In the genomic region with DNA sequence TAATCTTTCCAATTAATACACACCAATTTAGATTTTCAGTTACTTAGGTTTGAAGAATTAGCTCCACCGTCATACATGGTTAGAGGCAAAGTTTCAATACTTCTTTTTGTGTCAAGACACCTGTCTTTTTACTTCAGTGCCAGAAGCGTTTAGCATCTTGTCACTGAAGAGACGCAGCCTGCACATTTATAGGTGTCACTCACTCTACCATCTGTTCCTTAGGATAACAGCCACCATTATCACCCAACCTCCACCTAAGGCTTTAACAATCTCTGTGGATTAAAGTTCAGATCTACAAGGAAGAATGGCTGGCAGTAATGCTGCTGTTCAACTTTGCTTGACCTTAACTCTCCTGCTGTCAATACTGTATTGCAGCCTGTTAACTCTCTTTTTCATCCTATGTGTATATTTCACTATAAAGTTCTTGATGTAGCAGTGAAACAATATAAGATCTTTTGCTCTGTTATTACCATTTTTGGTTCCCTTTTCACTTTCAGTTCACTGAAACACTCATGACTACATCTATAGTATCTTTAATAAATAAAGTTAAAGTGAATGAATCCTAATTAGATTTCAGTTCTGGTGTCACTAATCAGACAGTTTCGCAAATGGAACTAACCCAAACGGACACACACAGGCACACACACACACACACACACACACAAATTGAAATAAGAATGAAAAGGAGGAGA, we compare ENCODE assay signal across 16 cellular contexts.
DNase-seq lines count a peak whose midpoint lies in the region; ATAC-seq and TF ChIP-seq lines count a peak whose summit lies in the region.
"Had no signal": no experiment of that assay in that cellular context is flagged by ENCODE, and none has a peak within 500 bp of the region (broad histone marks: within the 10 kb centered on the region; RNA-seq: fewer than 3 reads in every experiment).

No MANE protein-coding gene starts in this region.

- peak; percentile 94 for DNase-seq in NCI-H69 (lab: John Stamatoyannopoulos, UW)
- no peak for DNase-seq in stimulated activated naive B cell treated with anti-CD40 and anti-IgM and Interleukin-4, amounts not matched to agents 10 μg/mL and 1 μg/mL and 100 μg/mL, for 72 hours
- no peak for DNase-seq in central memory CD4-positive, alpha-beta T cell
- DNase-seq in neural progenitor cell (ENCODE audit: low spot score): no peak
- DNase-seq: activated CD4-positive, alpha-beta T cell treated with anti-CD3 and anti-CD28 coated beads, Interleukin-2, amount 50 U/mL, for 48 hours; activated naive CD4-positive, alpha-beta T cell treated with Interleukin-2 at 50 U/mL for 16 hours; caudate nucleus; erythroblast; GOT3; stimulated activated CD4-positive, alpha-beta T cell treated with anti-CD3 and anti-CD28 coated beads, Interleukin-4, amount 100 ng/mL, for 1 hour; stomach had no signal

- H3K36me3 ChIP-seq in neural progenitor cell: no peaks in the 10 kb centered on the region
- H3K36me3 ChIP-seq: SJSA1, stomach had no signal

- ATAC-seq in GM19438 (IDR thresholded peaks at IDR 0.05; ENCODE audit: low read depth, unreplicated experiment): peak; percentile 62
- peak; percentile 52 for ATAC-seq in HG02943 (IDR thresholded peaks at IDR 0.05; ENCODE audit: low read depth, unreplicated experiment)
- ATAC-seq in stimulated activated naive B cell treated with anti-CD40 and anti-IgM and Interleukin-4, amounts not matched to agents 10 μg/mL and 1 μg/mL and 100 μg/mL, for 72 hours (replicated peaks): peak; percentile 80 to 84
- no peak for ATAC-seq in GM18861 (IDR thresholded peaks at IDR 0.05; ENCODE audit: unreplicated experiment)

- H3K9me3 ChIP-seq in neural progenitor cell (ENCODE audit: low read depth): no peaks in the 10 kb centered on the region
- H3K9me3 ChIP-seq: SJSA1, stomach had no signal

- H3K4me3 ChIP-seq in neural progenitor cell: no peak overlapping the region
- H3K4me3 ChIP-seq: SJSA1, stomach had no signal

- H3K4me1 ChIP-seq in neural progenitor cell: no peaks in the 10 kb centered on the region
- H3K4me1 ChIP-seq: SJSA1, stomach had no signal

- H3K4me1 Mint-ChIP-seq in stimulated activated naive B cell treated with anti-CD40 and anti-IgM and Interleukin-4, amounts not matched to agents 10 μg/mL and 1 μg/mL and 100 μg/mL, for 72 hours: peaks cover 9 to 20% of the 10 kb centered on the region in 2 donors
- peaks cover 4% of the 10 kb centered on the region for H3K4me1 Mint-ChIP-seq in neural progenitor cell

- H3K79me2 ChIP-seq in neural progenitor cell (ENCODE audit: low read depth): no peaks in the 10 kb centered on the region

- H3F3A ChIP-seq in neural progenitor cell (ENCODE audit: low read depth): no peaks in the 10 kb centered on the region

- no peaks in the 10 kb centered on the region for H3K36me3 Mint-ChIP-seq in stimulated activated naive B cell treated with anti-CD40 and anti-IgM and Interleukin-4, amounts not matched to agents 10 μg/mL and 1 μg/mL and 100 μg/mL, for 72 hours
- peaks cover 2% of the 10 kb centered on the region for H3K36me3 Mint-ChIP-seq in neural progenitor cell

- no peaks in the 10 kb centered on the region for H4K20me1 ChIP-seq in neural progenitor cell (ENCODE audit: low read depth)

- no peaks in the 10 kb centered on the region for H3K27me3 Mint-ChIP-seq in stimulated activated naive B cell treated with anti-CD40 and anti-IgM and Interleukin-4, amounts not matched to agents 10 μg/mL and 1 μg/mL and 100 μg/mL, for 72 hours
- peaks cover 2% of the 10 kb centered on the region for H3K27me3 Mint-ChIP-seq in neural progenitor cell (ENCODE audit: insufficient read depth, low read depth)
- H3K27me3 Mint-ChIP-seq: progenitor cell of endocrine pancreas had no signal

- H3K27ac Mint-ChIP-seq in stimulated activated naive B cell treated with anti-CD40 and anti-IgM and Interleukin-4, amounts not matched to agents 10 μg/mL and 1 μg/mL and 100 μg/mL, for 72 hours: peak overlapping the region; percentile 83
- no peak overlapping the region for H3K27ac Mint-ChIP-seq in neural progenitor cell
- H3K27ac Mint-ChIP-seq: progenitor cell of endocrine pancreas had no signal

- H3K9me3 Mint-ChIP-seq in stimulated activated naive B cell treated with anti-CD40 and anti-IgM and Interleukin-4, amounts not matched to agents 10 μg/mL and 1 μg/mL and 100 μg/mL, for 72 hours: no peaks in the 10 kb centered on the region
- no peaks in the 10 kb centered on the region for H3K9me3 Mint-ChIP-seq in neural progenitor cell

- peak overlapping the region; percentile 71 to 73 for H3K4me3 Mint-ChIP-seq in stimulated activated naive B cell treated with anti-CD40 and anti-IgM and Interleukin-4, amounts not matched to agents 10 μg/mL and 1 μg/mL and 100 μg/mL, for 72 hours
- H3K4me3 Mint-ChIP-seq in neural progenitor cell: no peak overlapping the region

- no peak overlapping the region for H2AFZ ChIP-seq in neural progenitor cell (replicated peaks)

- no peaks in the 10 kb centered on the region for H3K27me3 ChIP-seq in neural progenitor cell
- H3K27me3 ChIP-seq: SJSA1, stomach had no signal

- H3K27ac ChIP-seq in neural progenitor cell: no peak overlapping the region
- H3K27ac ChIP-seq: SJSA1, stomach had no signal

- no peak overlapping the region for H3K4me2 ChIP-seq in neural progenitor cell

- H3K9ac ChIP-seq in neural progenitor cell: no peak overlapping the region

- no peak for TF ChIP-seq CTCF in neural progenitor cell (IDR thresholded peaks at IDR 0.05)
